Comparison of ENCODE assay signal across 8 cellular contexts in genomic region chr17:28335201-28335958, GRCh38. TPM values are rescaled to one million over a fixed set of nuclear protein-coding genes. Genes with fewer than 3 reads are reported as not detected.
DNase-seq lines count a peak whose midpoint lies in the region; ATAC-seq and TF ChIP-seq lines count a peak whose summit lies in the region.

Gene IFT20, minus strand, starts transcription at chr17:28335472. Its CDS starts 3,487 bp downstream, at chr17:28331985.
Gene TNFAIP1, plus strand, starts transcription at chr17:28335761. Its CDS starts 3,761 bp downstream, at chr17:28339522.

- DNase-seq in GM10248 (ENCODE audit: extremely low spot score) (peak; percentile 97), NCI-H1105 (lab: John Stamatoyannopoulos, UW) (peak; percentile 99), SKM-1 treated with dmso at 0.1 percent for 144 hours (lab: John Stamatoyannopoulos, UW; ENCODE audit: unreplicated experiment) (peak; percentile 99), glomerular endothelial cell (ENCODE audit: extremely low read depth, low read depth, low spot score) (peak; percentile 96), occipital lobe (lab: John Stamatoyannopoulos, UW) (peak; percentile 99)

- POLR2A ChIA-PET in GM10248 (lab: Yijun Ruan, JAX) = interaction anchor here (0.6 to 2.3 kb wide), 6 partner anchors 12 to 328 kb away, joined by 3 to 27 read pairs (median 5); partner anchors contain the start of gene POLDIP2

- CTCF ChIA-PET in GM10248 (lab: Yijun Ruan, JAX) = interaction anchor here (0.7 to 3.9 kb wide), 16 partner anchors 9 to 617 kb away, joined by 3 to 19 read pairs (median 3); partner anchors contain the start of genes POLDIP2 and TMEM97

- H3K27ac ChIP-seq in temporal lobe (ENCODE audit: low read depth, low read length) = peak within 1 kb of the TSS; percentile 83

- peak within 1 kb of the TSS; percentile 79 for H3K27ac Mint-ChIP-seq in activated naive CD8-positive, alpha-beta T cell

- no peaks in the 10 kb centered on the region for H3K9me3 Mint-ChIP-seq in activated naive CD8-positive, alpha-beta T cell (ENCODE audit: low read depth)

- TF ChIP-seq CTCF in GM10248 (IDR thresholded peaks at IDR 0.05; ENCODE audit: control extremely low read depth, extremely low read depth, low read depth, missing control alignments) = peak; percentile 9

- peak; percentile 93 for ATAC-seq in HG02623 (IDR thresholded peaks at IDR 0.05; ENCODE audit: unreplicated experiment)

- H3K27me3 Mint-ChIP-seq in activated naive CD8-positive, alpha-beta T cell = no peaks in the 10 kb centered on the region

- H3K36me3 Mint-ChIP-seq in activated naive CD8-positive, alpha-beta T cell = peaks cover 2% of the 10 kb centered on the region

- H3K4me1 Mint-ChIP-seq in activated naive CD8-positive, alpha-beta T cell (ENCODE audit: low read depth) = peaks cover 54% of the 10 kb centered on the region

- H3K4me3 Mint-ChIP-seq in activated naive CD8-positive, alpha-beta T cell = peak within 1 kb of the TSS; percentile 96

RNA-seq across cellular contexts. Expression of gene IFT20, which starts in this region (rescaled TPM):
- total RNA-seq in glomerular endothelial cell (59.4 and 66.1 TPM in 2 replicates), occipital lobe (29.6 TPM), temporal lobe (21.9 TPM)

RNA-seq across cellular contexts. Expression of gene TNFAIP1, which starts in this region (rescaled TPM):
- total RNA-seq in glomerular endothelial cell = 102 and 120 TPM in 2 replicates
- total RNA-seq in occipital lobe = 25.9 TPM
- 20.4 TPM for total RNA-seq in temporal lobe

Comparison
In these comparisons a context has a peak if more than half of its experiments do, and no peak if none do; other contexts are left out.
1. Peak in every context shown above with its lines: DNase-seq, ATAC-seq and H3K27ac ChIP-seq.